Comparison of ENCODE assay signal across 1 cellular context in genomic region chr2:96549967-96550786, GRCh38.
TF ChIP-seq lines count a peak whose summit lies in the region.

No MANE protein-coding gene starts in this region.

TF ChIP-seq in endothelial cell of umbilical vein, 7 proteins besides CTCF, POLR2A, EP300 and RAD21 (continued from another document):
- TF ChIP-seq FOS (IDR thresholded peaks at IDR 0.05; ENCODE audit: borderline replicate concordance, insufficient read depth, low read length) = no peak
- TF ChIP-seq JUN (IDR thresholded peaks at IDR 0.05; ENCODE audit: borderline replicate concordance, insufficient read depth, insufficient read length, low read depth) = no peak
- no peak for TF ChIP-seq POLR2AphosphoS5 (IDR thresholded peaks at IDR 0.05; ENCODE audit: insufficient read depth, low read depth, low read length)
